ENCODE assay signal across 32 cellular contexts in genomic region chr13:112083971-112084370, GRCh38. TPM values are rescaled to one million over a fixed set of nuclear protein-coding genes. Genes with fewer than 3 reads are reported as not detected.
"Had no signal": no experiment of that assay in that cellular context is flagged by ENCODE, and none has a peak within 500 bp of the region (broad histone marks: within the 10 kb centered on the region; RNA-seq: fewer than 3 reads in every experiment).

No MANE protein-coding gene starts in this region.

- DNase-seq: stimulated activated CD4-positive, alpha-beta T cell treated with anti-CD3 and anti-CD28 coated beads, Interleukin-2, amount 100 ng/mL, for 48 hours; stimulated activated CD4-positive, alpha-beta T cell treated with anti-CD3 and anti-CD28 coated beads, Interleukin-4, amount 100 ng/mL, for 1 hour; stimulated activated CD4-positive, alpha-beta T cell treated with anti-CD3 and anti-CD28 coated beads, Interleukin-4, amount 100 ng/mL, for 24 hours; stimulated activated CD4-positive, alpha-beta T cell treated with anti-CD3 and anti-CD28 coated beads, Interleukin-4, amount 100 ng/mL, for 4 hours; stimulated activated CD8-positive, alpha-beta memory T cell treated with anti-CD3 and anti-CD28 coated beads, Interleukin-4, amount 100 ng/mL, for 48 hours; stimulated activated naive B cell treated with anti-CD40 and anti-IgM and Interleukin-4, amounts not matched to agents 10 μg/mL and 1 μg/mL and 100 μg/mL, for 72 hours; stimulated activated naive CD4-positive, alpha-beta T cell; stimulated activated naive CD4-positive, alpha-beta T cell treated with Interleukin-2 at 50 U/mL for 16 hours; stimulated activated naive CD8-positive, alpha-beta T cell treated with anti-CD3 and anti-CD28 coated beads, Interleukin-15, amount 100 ng/mL, for 72 hours; stimulated activated naive CD8-positive, alpha-beta T cell treated with anti-CD3 and anti-CD28 coated beads, Interleukin-15, Interleukin-2, amounts not matched to agents 100 U/mL and 50 U/mL, for 24 hours; stomach; substantia nigra; testis; thyroid gland; transverse colon; trophoblast cell; upper lobe of left lung; upper lobe of right lung; uterus had no signal

- H3K27ac ChIP-seq: stomach, suprapubic skin, testis, thoracic aorta, thyroid gland, tibial artery, tibial nerve, transverse colon, upper lobe of left lung, upper lobe of right lung, uterus, vagina had no signal

- ATAC-seq: stimulated activated effector memory CD8-positive, alpha-beta T cell treated with anti-CD3 and anti-CD28 coated beads, Interleukin-12 subunit alpha, Interleukin-12 subunit beta, amount 100 ng/mL, for 72 hours; stimulated activated memory B cell treated with anti-CD40 and anti-IgM and Interleukin-4, amounts not matched to agents 10 μg/mL and 1 μg/mL and 100 μg/mL, for 72 hours; stimulated activated naive B cell treated with anti-CD40 and anti-IgM and Interleukin-4, amounts not matched to agents 10 μg/mL and 1 μg/mL and 100 μg/mL, for 72 hours; stimulated activated naive CD8-positive, alpha-beta T cell treated with anti-CD3 and anti-CD28 coated beads, Interleukin-15, amount 100 ng/mL, for 72 hours; stimulated activated naive CD8-positive, alpha-beta T cell treated with anti-CD3 and anti-CD28 coated beads, Interleukin-15, Interleukin-2, amounts not matched to agents 100 U/mL and 50 U/mL, for 24 hours; upper lobe of right lung had no signal

- H3K4me1 Mint-ChIP-seq: stimulated activated effector memory CD8-positive, alpha-beta T cell treated with anti-CD3 and anti-CD28 coated beads, Interleukin-12 subunit alpha, Interleukin-12 subunit beta, amount 100 ng/mL, for 72 hours; stimulated activated memory B cell treated with anti-CD40 and anti-IgM and Interleukin-4, amounts not matched to agents 10 μg/mL and 1 μg/mL and 100 μg/mL, for 72 hours; stimulated activated naive B cell treated with anti-CD40 and anti-IgM and Interleukin-4, amounts not matched to agents 10 μg/mL and 1 μg/mL and 100 μg/mL, for 72 hours; stimulated activated naive CD8-positive, alpha-beta T cell treated with anti-CD3 and anti-CD28 coated beads, Interleukin-15, amount 100 ng/mL, for 72 hours had no signal

- FAIRE-seq: urothelium cell line had no signal

- H3K36me3 Mint-ChIP-seq: stimulated activated effector memory CD8-positive, alpha-beta T cell treated with anti-CD3 and anti-CD28 coated beads, Interleukin-12 subunit alpha, Interleukin-12 subunit beta, amount 100 ng/mL, for 72 hours; stimulated activated memory B cell treated with anti-CD40 and anti-IgM and Interleukin-4, amounts not matched to agents 10 μg/mL and 1 μg/mL and 100 μg/mL, for 72 hours had no signal

- H3K9me3 ChIP-seq: testis, thyroid gland had no signal

- H3K27me3 ChIP-seq: testis, thyroid gland, upper lobe of left lung, vagina had no signal

- H3K27ac Mint-ChIP-seq: stimulated activated effector memory CD8-positive, alpha-beta T cell treated with anti-CD3 and anti-CD28 coated beads, Interleukin-12 subunit alpha, Interleukin-12 subunit beta, amount 100 ng/mL, for 72 hours; stimulated activated memory B cell treated with anti-CD40 and anti-IgM and Interleukin-4, amounts not matched to agents 10 μg/mL and 1 μg/mL and 100 μg/mL, for 72 hours; stimulated activated naive B cell treated with anti-CD40 and anti-IgM and Interleukin-4, amounts not matched to agents 10 μg/mL and 1 μg/mL and 100 μg/mL, for 72 hours; stimulated activated naive CD8-positive, alpha-beta T cell treated with anti-CD3 and anti-CD28 coated beads, Interleukin-15, amount 100 ng/mL, for 72 hours; stimulated activated naive CD8-positive, alpha-beta T cell treated with anti-CD3 and anti-CD28 coated beads, Interleukin-15, Interleukin-2, amounts not matched to agents 100 ng/mL and 50 ng/mL, for 24 hours; type B pancreatic cell had no signal

- H3K36me3 ChIP-seq: stomach, suprapubic skin, thoracic aorta, thyroid gland, tibial artery, tibial nerve, transverse colon, upper lobe of left lung, upper lobe of right lung, uterus, vagina had no signal

- H3K4me3 Mint-ChIP-seq: stimulated activated effector memory CD8-positive, alpha-beta T cell treated with anti-CD3 and anti-CD28 coated beads, Interleukin-12 subunit alpha, Interleukin-12 subunit beta, amount 100 ng/mL, for 72 hours; stimulated activated memory B cell treated with anti-CD40 and anti-IgM and Interleukin-4, amounts not matched to agents 10 μg/mL and 1 μg/mL and 100 μg/mL, for 72 hours; stimulated activated naive B cell treated with anti-CD40 and anti-IgM and Interleukin-4, amounts not matched to agents 10 μg/mL and 1 μg/mL and 100 μg/mL, for 72 hours; stimulated activated naive CD8-positive, alpha-beta T cell treated with anti-CD3 and anti-CD28 coated beads, Interleukin-15, amount 100 ng/mL, for 72 hours; stimulated activated naive CD8-positive, alpha-beta T cell treated with anti-CD3 and anti-CD28 coated beads, Interleukin-15, Interleukin-2, amounts not matched to agents 100 ng/mL and 50 ng/mL, for 24 hours; type B pancreatic cell had no signal

- H3K4me1 ChIP-seq: stomach, suprapubic skin, testis, thyroid gland, tibial artery, tibial nerve, transverse colon, upper lobe of left lung, upper lobe of right lung, uterus, vagina had no signal

- H3K4me3 ChIP-seq: stomach, suprapubic skin, testis, thoracic aorta, thyroid gland, tibial artery, tibial nerve, transverse colon, upper lobe of left lung, upper lobe of right lung, uterus, vagina had no signal

RNA-seq across cellular contexts. Expression of gene SOX1, which starts 17.0 kb away (rescaled TPM):
- total RNA-seq: stomach, subcutaneous adipose tissue, thoracic aorta, tibial nerve, transverse colon, upper lobe of left lung, upper lobe of right lung, ureter, urinary bladder, uterus, vagina had no signal
- polyA plus RNA-seq: stomach, urinary bladder had no signal
